ENCODE assay signal across 9 cellular contexts in genomic region chr17:71679832-71680231, GRCh38.
"Had no signal": no experiment of that assay in that cellular context is flagged by ENCODE, and none has a peak within 500 bp of the region (broad histone marks: within the 10 kb centered on the region; RNA-seq: fewer than 3 reads in every experiment).

No MANE protein-coding gene starts in this region.

- H3K4me2 ChIP-seq: GM23338 had no signal

- H3K9me3 ChIP-seq: HAP-1 had no signal

- ATAC-seq: GM23338, HCT116, K562 had no signal

- H3K4me1 ChIP-seq: HAP-1 had no signal

- DNase-seq: H7, HFFc6, IMR-90 had no signal

- H3K27ac ChIP-seq: HL-60 had no signal

- FAIRE-seq: H1, K562 had no signal

- H3K36me3 ChIP-seq: HAP-1 had no signal

- H2AFZ ChIP-seq: GM23338 had no signal

- H3K4me3 ChIP-seq: GM23338, HAP-1, K562 had no signal
